Comparison of ENCODE assay signal across 20 cellular contexts in genomic region chr12:109617496-109617895, GRCh38.
DNase-seq lines count a peak whose midpoint lies in the region; FAIRE-seq and TF ChIP-seq lines count a peak whose summit lies in the region.
"Had no signal": no experiment of that assay in that cellular context is flagged by ENCODE, and none has a peak within 500 bp of the region (broad histone marks: within the 10 kb centered on the region; RNA-seq: fewer than 3 reads in every experiment).

No MANE protein-coding gene starts in this region.

- peak overlapping the region; percentile 97 for H3K27ac ChIP-seq in angular gyrus (ENCODE audit: low read depth, low read length)

- TF ChIP-seq POLR2A in H54 (IDR thresholded peaks at IDR 0.05; ENCODE audit: low read depth, low read length) = no peak

- FAIRE-seq in H54 (lab: Jason Lieb, UNC) = no peak
- FAIRE-seq: A204.1, GM12878, H1 had no signal

- peak; percentile 95 for DNase-seq in globus pallidus (ENCODE audit: low spot score)
- DNase-seq in midbrain (lab: John Stamatoyannopoulos, UW) = peak; percentile 84
- peak; percentile 90 for DNase-seq in putamen (ENCODE audit: low spot score)
- DNase-seq in D341Med (ENCODE audit: low spot score) = no peak
- no peak for DNase-seq in H54 (ENCODE audit: insufficient read length, low spot score)
- no peak for DNase-seq in stimulated activated CD4-positive, alpha-beta T cell treated with anti-CD3 and anti-CD28 coated beads, Interleukin-4, amount 100 ng/mL, for 4 hours
- DNase-seq in NCI-H2081 (lab: John Stamatoyannopoulos, UW) = no peak
- DNase-seq: Calu3; CD4-positive, alpha-beta memory T cell; DMS53; EL; KG1; NCI-H1105 treated with DMSO at 0.1 percent for 48 hours; NCI-H1694; OCI-M1; Right ventricle myocardium superior had no signal

Comparison
In these comparisons a context has a peak if more than half of its experiments do, and no peak if none do; other contexts are left out.
1. DNase-seq: peak in globus pallidus (single experiment), midbrain (single experiment) and putamen (single experiment); none in D341Med (single experiment), H54 (single experiment), stimulated activated CD4-positive, alpha-beta T cell treated with anti-CD3 and anti-CD28 coated beads, Interleukin-4, amount 100 ng/mL, for 4 hours (0 of 2) and NCI-H2081 (0 of 2).